7 cellular contexts compared by ENCODE assay signal in genomic region chrX:150314186-150314585, GRCh38.
"Had no signal": no experiment of that assay in that cellular context is flagged by ENCODE, and none has a peak within 500 bp of the region (broad histone marks: within the 10 kb centered on the region; RNA-seq: fewer than 3 reads in every experiment).

No MANE protein-coding gene starts in this region.

- H3K27ac Mint-ChIP-seq: GM23338, HFFc6 had no signal

- H3K36me3 ChIP-seq: HAP-1 had no signal

- H3K9me3 Mint-ChIP-seq: GM23338, HFFc6 had no signal

- DNase-seq: HFFc6, IMR-90, KG1 had no signal

- H3K4me3 ChIP-seq: GM23338, HAP-1, K562 had no signal

- H3K4me1 Mint-ChIP-seq: GM23338 had no signal

- H3K4me2 ChIP-seq: GM23338 had no signal

- ATAC-seq: GM23338, HCT116, K562 had no signal

- H3K4me1 ChIP-seq: HAP-1 had no signal

- H3K4me3 Mint-ChIP-seq: GM23338, HFFc6 had no signal

- H3K9me3 ChIP-seq: HAP-1 had no signal
